In genomic region chr5:33398501-33398900, GRCh38 we compare ENCODE assay signal across 17 cellular contexts. TPM values are rescaled to one million over a fixed set of nuclear protein-coding genes. Genes with fewer than 3 reads are reported as not detected.
A peak's percentile ranks its signal among the peaks of the same experiment; 100 is the strongest.
DNase-seq lines count a peak whose midpoint lies in the region; ATAC-seq and TF ChIP-seq lines count a peak whose summit lies in the region.
"Had no signal": no experiment of that assay in that cellular context is flagged by ENCODE, and none has a peak within 500 bp of the region (broad histone marks: within the 10 kb centered on the region; RNA-seq: fewer than 3 reads in every experiment).

No MANE protein-coding gene starts in this region.

- TF ChIP-seq CTCF in HFFc6 (IDR thresholded peaks at IDR 0.05) = no peak
- no peak for TF ChIP-seq CTCF in OCI-LY7 (conservative IDR thresholded peaks at IDR 0.05; ENCODE audit: low read length)

- peak overlapping the region; percentile 47; the same call in 1 of the 2 replicates for H2AFZ ChIP-seq in OCI-LY7 (ENCODE audit: low read length)

- CTCF ChIA-PET in OCI-LY7 (lab: Charles Lee; ENCODE audit: unreplicated experiment) = no interaction called here
- CTCF ChIA-PET in activated CD4-positive, alpha-beta T cell treated with anti-CD3 and anti-CD28 coated beads for 36 hours (lab: Charles Lee) = no interaction called here

- H3K9me2 ChIP-seq in OCI-LY7 (ENCODE audit: insufficient read depth, low read length) = no peaks in the 10 kb centered on the region

- peaks cover 14% of the 10 kb centered on the region for H3K36me3 Mint-ChIP-seq in HFFc6 (ENCODE audit: low read depth)
- no peaks in the 10 kb centered on the region for H3K36me3 Mint-ChIP-seq in activated CD4-positive, alpha-beta T cell treated with anti-CD3 and anti-CD28 coated beads for 36 hours (ENCODE audit: low read depth)
- H3K36me3 Mint-ChIP-seq: CD4-positive, CD25-positive, alpha-beta regulatory T cell; CD8-positive, alpha-beta T cell had no signal

- H3K4me1 ChIP-seq in OCI-LY7 (ENCODE audit: insufficient read depth, low read length, poor library complexity, severe bottlenecking) = peaks cover 14% of the 10 kb centered on the region
- H3K4me1 ChIP-seq: BLaER1, Caco-2, HAP-1 had no signal

- H3K4me2 ChIP-seq in OCI-LY7 (ENCODE audit: low read length) = no peak overlapping the region
- H3K4me2 ChIP-seq: BLaER1 had no signal

- DNase-seq in HFFc6 = no peak
- no peak for DNase-seq in OCI-LY7 (ENCODE audit: low spot score)
- peak; percentile 17 for DNase-seq in iris pigment epithelial cell (ENCODE audit: low read depth)
- no peak for DNase-seq in SIG-M5 treated with dmso at 0.1 percent for 504 hours (lab: John Stamatoyannopoulos, UW; ENCODE audit: unreplicated experiment)
- DNase-seq in AG08396 (ENCODE audit: low spot score) = no peak
- DNase-seq in activated CD4-positive, alpha-beta T cell treated with anti-CD3 and anti-CD28 coated beads for 36 hours = no peak
- DNase-seq: Caco-2; CD4-positive, CD25-positive, alpha-beta regulatory T cell; CD8-positive, alpha-beta T cell; DMS153; DMS79; GF-D8; GOT3 had no signal

- H3K27me3 Mint-ChIP-seq in HFFc6 (ENCODE audit: insufficient read depth) = no peaks in the 10 kb centered on the region
- no peaks in the 10 kb centered on the region for H3K27me3 Mint-ChIP-seq in activated CD4-positive, alpha-beta T cell treated with anti-CD3 and anti-CD28 coated beads for 36 hours
- H3K27me3 Mint-ChIP-seq: CD4-positive, CD25-positive, alpha-beta regulatory T cell had no signal

- H3K36me3 ChIP-seq in OCI-LY7 (ENCODE audit: insufficient read depth, low read length) = no peaks in the 10 kb centered on the region
- H3K36me3 ChIP-seq: BLaER1, HAP-1 had no signal

- H3K9me3 ChIP-seq in OCI-LY7 (ENCODE audit: low read length) = no peaks in the 10 kb centered on the region
- H3K9me3 ChIP-seq: Caco-2, HAP-1 had no signal

- H4K20me1 ChIP-seq in OCI-LY7 (ENCODE audit: insufficient read depth, low read length) = no peaks in the 10 kb centered on the region
- H4K20me1 ChIP-seq: BLaER1 had no signal

- no peak overlapping the region for H3K27ac ChIP-seq in OCI-LY7 (ENCODE audit: low read depth, low read length, poor library complexity, severe bottlenecking)
- H3K27ac ChIP-seq: BLaER1, C4-2B had no signal

- no peaks in the 10 kb centered on the region for H3K79me2 ChIP-seq in OCI-LY7 (ENCODE audit: insufficient read depth, low read depth, low read length)

- H3K4me1 Mint-ChIP-seq in HFFc6 (ENCODE audit: low read depth) = peaks cover 59% of the 10 kb centered on the region
- H3K4me1 Mint-ChIP-seq in activated CD4-positive, alpha-beta T cell treated with anti-CD3 and anti-CD28 coated beads for 36 hours = no peaks in the 10 kb centered on the region
- H3K4me1 Mint-ChIP-seq: CD4-positive, CD25-positive, alpha-beta regulatory T cell had no signal

- no peak overlapping the region for H3K4me3 ChIP-seq in OCI-LY7 (ENCODE audit: low read depth, low read length, poor library complexity, severe bottlenecking)
- H3K4me3 ChIP-seq: BLaER1, HAP-1 had no signal

- no TSS peak for BruUV-seq in OCI-LY7 (replicated peaks; lab: Mats Ljungman, UMichigan)

- H3K27ac Mint-ChIP-seq in HFFc6 = peak overlapping the region; percentile 14; the same call in 1 of the 2 replicates
- no peak overlapping the region for H3K27ac Mint-ChIP-seq in activated CD4-positive, alpha-beta T cell treated with anti-CD3 and anti-CD28 coated beads for 36 hours
- H3K27ac Mint-ChIP-seq: B cell; CD4-positive, CD25-positive, alpha-beta regulatory T cell; CD8-positive, alpha-beta T cell had no signal

- intact Hi-C loops in OCI-LY7 (cut with micrococcal nuclease; ENCODE audit: unreplicated experiment) = no loop called here
- intact Hi-C loops in activated CD4-positive, alpha-beta T cell treated with anti-CD3 and anti-CD28 coated beads for 36 hours (cut with DNase I, micrococcal nuclease) = no loop called here

- H3K9me3 Mint-ChIP-seq in HFFc6 = peaks cover 7% of the 10 kb centered on the region
- H3K9me3 Mint-ChIP-seq in activated CD4-positive, alpha-beta T cell treated with anti-CD3 and anti-CD28 coated beads for 36 hours (ENCODE audit: low read depth) = no peaks in the 10 kb centered on the region
- H3K9me3 Mint-ChIP-seq: CD8-positive, alpha-beta T cell had no signal

- no peak for ATAC-seq in activated CD4-positive, alpha-beta T cell treated with anti-CD3 and anti-CD28 coated beads for 36 hours
- ATAC-seq: CD8-positive, alpha-beta T cell had no signal

- no peak overlapping the region for H3K4me3 Mint-ChIP-seq in HFFc6
- H3K4me3 Mint-ChIP-seq in activated CD4-positive, alpha-beta T cell treated with anti-CD3 and anti-CD28 coated beads for 36 hours = no peak overlapping the region
- H3K4me3 Mint-ChIP-seq: B cell; CD4-positive, CD25-positive, alpha-beta regulatory T cell; CD8-positive, alpha-beta T cell had no signal

- POLR2A ChIA-PET in OCI-LY7 (lab: Charles Lee) = no interaction called here
- POLR2A ChIA-PET in activated CD4-positive, alpha-beta T cell treated with anti-CD3 and anti-CD28 coated beads for 36 hours (lab: Charles Lee) = no interaction called here

RNA-seq across cellular contexts. Expression of gene TARS1, which starts 42.3 kb away (rescaled TPM):
- total RNA-seq in HFFc6 (2021; fragmentation: NEBNext Ultra II Directional; extraction: Animal tissue kit (Norgen Biotek cat#: 25700)) = 100 to 1,000 TPM; 163 to 199 (median 179) TPM
- 101 and 118 TPM in 2 replicates for total RNA-seq in OCI-LY7 (2014; rRNA removed; shearing (Covaris generic))
- 96.9 and 105 TPM in 2 replicates for total RNA-seq in OCI-LY7 (2022)
- total RNA-seq in activated CD4-positive, alpha-beta T cell treated with anti-CD3 and anti-CD28 coated beads for 36 hours = 100 to 1,000 TPM; 285 to 357 TPM
